ENCODE assay signal across 16 cellular contexts in the genomic region with DNA sequence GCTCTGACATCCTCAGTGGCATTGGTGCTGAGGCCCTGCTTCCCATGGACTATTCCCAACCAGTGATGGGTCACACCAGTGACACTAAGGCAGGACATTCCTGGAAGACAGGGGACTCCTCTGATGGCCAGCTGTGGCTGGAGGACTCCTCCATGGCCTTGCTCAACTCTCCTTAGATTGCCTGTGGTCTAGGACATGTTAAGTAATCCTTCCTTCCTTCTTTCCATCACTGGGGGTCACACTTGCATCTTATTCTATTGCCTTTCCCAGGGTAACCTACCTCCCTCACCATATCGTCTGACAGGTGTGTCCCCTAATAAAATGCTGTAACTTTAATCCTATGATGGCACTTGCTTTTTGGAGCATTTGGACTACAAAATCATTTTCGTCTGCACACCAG.
"Had no signal": no experiment of that assay in that cellular context is flagged by ENCODE, and none has a peak within 500 bp of the region (broad histone marks: within the 10 kb centered on the region; RNA-seq: fewer than 3 reads in every experiment).

No MANE protein-coding gene starts in this region.

- DNase-seq: activated CD4-positive, alpha-beta T cell treated with anti-CD3 and anti-CD28 coated beads for 1 hour; activated CD4-positive, alpha-beta T cell treated with anti-CD3 and anti-CD28 coated beads, Interleukin-2, amount 50 U/mL, for 48 hours; activated gamma-delta T cell treated with Interleukin-2 at 50 U/mL for 16 hours; activated naive CD8-positive, alpha-beta T cell treated with anti-CD3 and anti-CD28 coated beads for 36 hours; activated T-cell treated with anti-CD3 and anti-CD28 coated beads, Interleukin-2, amount 50 U/mL, for 72 hours; brain microvascular endothelial cell; cerebellar nuclear complex; effector memory CD8-positive, alpha-beta T cell; stimulated activated CD4-positive, alpha-beta T cell treated with anti-CD3 and anti-CD28 coated beads, Interleukin-15, amount 100 ng/mL, for 24 hours; stimulated activated CD4-positive, alpha-beta T cell treated with anti-CD3 and anti-CD28 coated beads, Interleukin-4, amount 100 ng/mL, for 4 hours; stimulated activated naive CD8-positive, alpha-beta T cell treated with anti-CD3 and anti-CD28 coated beads, Interleukin-15, amount 100 ng/mL, for 72 hours had no signal

- H3K4me1 Mint-ChIP-seq: activated naive CD8-positive, alpha-beta T cell treated with anti-CD3 and anti-CD28 coated beads for 36 hours; mesothelial cell of epicardium; neural progenitor cell had no signal

- H3K4me1 ChIP-seq: neural progenitor cell, parathyroid adenoma had no signal

- H3K36me3 ChIP-seq: brain microvascular endothelial cell, neural progenitor cell, thoracic aorta had no signal

- H3K9me3 Mint-ChIP-seq: activated naive CD8-positive, alpha-beta T cell treated with anti-CD3 and anti-CD28 coated beads for 36 hours; activated T-cell treated with anti-CD3 and anti-CD28 coated beads, Interleukin-2, amount 50 U/mL, for 72 hours; dendritic cell treated with granulocyte-macrophage colony-stimulating factor and Interleukin-4, amounts not matched to agents 40 ng/mL and 50 ng/mL, for 4 days; effector memory CD8-positive, alpha-beta T cell; neural progenitor cell; stimulated activated naive CD8-positive, alpha-beta T cell treated with anti-CD3 and anti-CD28 coated beads, Interleukin-15, amount 100 ng/mL, for 72 hours had no signal

- ATAC-seq: activated T-cell treated with anti-CD3 and anti-CD28 coated beads, Interleukin-2, amount 50 U/mL, for 72 hours; effector memory CD8-positive, alpha-beta T cell; stimulated activated naive CD8-positive, alpha-beta T cell treated with anti-CD3 and anti-CD28 coated beads, Interleukin-15, amount 100 ng/mL, for 72 hours had no signal

- H3K4me3 ChIP-seq: neural progenitor cell, thoracic aorta had no signal

- H3K36me3 Mint-ChIP-seq: activated naive CD8-positive, alpha-beta T cell treated with anti-CD3 and anti-CD28 coated beads for 36 hours; mesothelial cell of epicardium; neural progenitor cell had no signal

- H3K27ac ChIP-seq: brain microvascular endothelial cell, neural progenitor cell, parathyroid adenoma, thoracic aorta had no signal

- H3K9ac ChIP-seq: neural progenitor cell, parathyroid adenoma had no signal

- H3K27ac Mint-ChIP-seq: activated naive CD8-positive, alpha-beta T cell treated with anti-CD3 and anti-CD28 coated beads for 36 hours; activated T-cell treated with anti-CD3 and anti-CD28 coated beads, Interleukin-2, amount 50 U/mL, for 72 hours; dendritic cell treated with granulocyte-macrophage colony-stimulating factor and Interleukin-4, amounts not matched to agents 40 ng/mL and 50 ng/mL, for 4 days; effector memory CD8-positive, alpha-beta T cell; mesothelial cell of epicardium; neural progenitor cell; stimulated activated naive CD8-positive, alpha-beta T cell treated with anti-CD3 and anti-CD28 coated beads, Interleukin-15, amount 100 ng/mL, for 72 hours had no signal

- H3K4me2 ChIP-seq: neural progenitor cell had no signal

- H3K4me3 Mint-ChIP-seq: activated naive CD8-positive, alpha-beta T cell treated with anti-CD3 and anti-CD28 coated beads for 36 hours; activated T-cell treated with anti-CD3 and anti-CD28 coated beads, Interleukin-2, amount 50 U/mL, for 72 hours; effector memory CD8-positive, alpha-beta T cell; mesothelial cell of epicardium; neural progenitor cell; stimulated activated naive CD8-positive, alpha-beta T cell treated with anti-CD3 and anti-CD28 coated beads, Interleukin-15, amount 100 ng/mL, for 72 hours had no signal

- H3K9me3 ChIP-seq: thoracic aorta had no signal

- H3K79me2 ChIP-seq: parathyroid adenoma had no signal

- H3K27me3 Mint-ChIP-seq: activated naive CD8-positive, alpha-beta T cell treated with anti-CD3 and anti-CD28 coated beads for 36 hours had no signal

- H2AFZ ChIP-seq: neural progenitor cell, parathyroid adenoma had no signal
